Comparison of ENCODE assay signal across 7 cellular contexts in genomic region chr4:145178740-145179139, GRCh38. TPM values are rescaled to one million over a fixed set of nuclear protein-coding genes. Genes with fewer than 3 reads are reported as not detected.
A peak's percentile ranks its signal among the peaks of the same experiment; 100 is the strongest.
DNase-seq lines count a peak whose midpoint lies in the region; ATAC-seq and TF ChIP-seq lines count a peak whose summit lies in the region.

No MANE protein-coding gene starts in this region.

- peak overlapping the region; percentile 96 for H3K27ac Mint-ChIP-seq in HFFc6
- peak overlapping the region; percentile 96 for H3K27ac Mint-ChIP-seq in T-helper 2 cell treated with Interferon-gamma antibody and Interleukin-4, amounts not matched to agents 5 μg/mL and 100 μg/mL, for 36 hours

- H3K27me3 Mint-ChIP-seq in HFFc6 (ENCODE audit: insufficient read depth) = no peaks in the 10 kb centered on the region
- H3K27me3 Mint-ChIP-seq in T-helper 2 cell treated with Interferon-gamma antibody and Interleukin-4, amounts not matched to agents 5 μg/mL and 100 μg/mL, for 36 hours (ENCODE audit: low read depth) = no peaks in the 10 kb centered on the region

- DNase-seq in HFFc6 (no peak), fibroblast of the aortic adventitia (ENCODE audit: low read depth) (no peak), skeletal muscle cell (ENCODE audit: low read depth) (no peak), COLO829 (ENCODE audit: low spot score) (no peak)
- DNase-seq in T-helper 2 cell treated with Interferon-gamma antibody and Interleukin-4, amounts not matched to agents 5 μg/mL and 100 μg/mL, for 36 hours (ENCODE audit: low spot score) = no peak
- no peak for DNase-seq in activated CD4-positive, CD25-positive, alpha-beta regulatory T cell treated with anti-CD3 and anti-CD28 coated beads, Interleukin-2, amount 50 U/mL, for 72 hours

- TF ChIP-seq CTCF in HFFc6 (IDR thresholded peaks at IDR 0.05) (no peak), fibroblast of the aortic adventitia (IDR thresholded peaks at IDR 0.05; ENCODE audit: insufficient read depth, low read length) (no peak)

- H3K4me3 ChIP-seq in fibroblast of the aortic adventitia (ENCODE audit: low read depth, low read length) (peak overlapping the region; percentile 73), skeletal muscle cell (ENCODE audit: low read depth, low read length) (peak overlapping the region; percentile 67)

- H3K9me3 Mint-ChIP-seq in HFFc6 = no peaks in the 10 kb centered on the region
- H3K9me3 Mint-ChIP-seq in T-helper 2 cell treated with Interferon-gamma antibody and Interleukin-4, amounts not matched to agents 5 μg/mL and 100 μg/mL, for 36 hours = no peaks in the 10 kb centered on the region

- no peak for ATAC-seq in GM18873 (IDR thresholded peaks at IDR 0.05; ENCODE audit: low FRiP score, unreplicated experiment)

- peaks cover 12% of the 10 kb centered on the region for H3K36me3 Mint-ChIP-seq in HFFc6 (ENCODE audit: low read depth)
- peaks cover 27% of the 10 kb centered on the region for H3K36me3 Mint-ChIP-seq in T-helper 2 cell treated with Interferon-gamma antibody and Interleukin-4, amounts not matched to agents 5 μg/mL and 100 μg/mL, for 36 hours (ENCODE audit: low read depth)

- H3K4me3 Mint-ChIP-seq in HFFc6 = peak overlapping the region; percentile 96
- H3K4me3 Mint-ChIP-seq in T-helper 2 cell treated with Interferon-gamma antibody and Interleukin-4, amounts not matched to agents 5 μg/mL and 100 μg/mL, for 36 hours = peak overlapping the region; percentile 88

- H3K4me1 Mint-ChIP-seq in HFFc6 (ENCODE audit: low read depth) = peaks cover 34% of the 10 kb centered on the region
- peaks cover 37% of the 10 kb centered on the region for H3K4me1 Mint-ChIP-seq in T-helper 2 cell treated with Interferon-gamma antibody and Interleukin-4, amounts not matched to agents 5 μg/mL and 100 μg/mL, for 36 hours (ENCODE audit: low read depth)

RNA-seq across cellular contexts. Expression of gene OTUD4, which starts 1.6 kb away (rescaled TPM):
- total RNA-seq in HFFc6 (2021; fragmentation: NEBNext Ultra II Directional; extraction: Animal tissue kit (Norgen Biotek cat#: 25700)) = 10 to 100 TPM; 25.1 to 32.2 (median 27.3) TPM
- total RNA-seq in fibroblast of the aortic adventitia (ENCODE audit: low replicate concordance) = 36.1 and 45.1 TPM in 2 replicates
